ENCODE assay signal across 8 cellular contexts in genomic region chr9:36488322-36488838, GRCh38.
DNase-seq lines count a peak whose midpoint lies in the region; ATAC-seq and TF ChIP-seq lines count a peak whose summit lies in the region.

No MANE protein-coding gene starts in this region.

- H3K9ac ChIP-seq in H9 (ENCODE audit: extremely low read depth, insufficient read length, low read length) (peak overlapping the region; percentile 11), skeletal muscle satellite cell (ENCODE audit: low read depth, low read length) (peak overlapping the region; percentile 96)

- no CpG with 5 or more reads among the region's 7 CpGs for WGBS in H9 (ENCODE audit: extremely low coverage, insufficient read length, low lambda C conversion rate)

- H3K18ac ChIP-seq in H9 (ENCODE audit: insufficient read length, low read depth, low read length) = no peak overlapping the region

- peaks cover 14% of the 10 kb centered on the region; the same call in 1 of the 2 replicates for H3K79me2 ChIP-seq in H9 (ENCODE audit: insufficient read depth, low read length)

- peak overlapping the region; percentile 97 to 99 (median 97) for H3K27ac Mint-ChIP-seq in H9
- peak overlapping the region; percentile 98 for H3K27ac Mint-ChIP-seq in activated CD4-positive, alpha-beta T cell treated with anti-CD3 and anti-CD28 coated beads, Interleukin-2, amount 10 ng/mL, durations not matched to agents 24 days and 14 days

- H3K9me3 Mint-ChIP-seq in H9 = no peaks in the 10 kb centered on the region; a peak in 1 of 5 replicates
- no peaks in the 10 kb centered on the region for H3K9me3 Mint-ChIP-seq in activated CD4-positive, alpha-beta T cell treated with anti-CD3 and anti-CD28 coated beads, Interleukin-2, amount 10 ng/mL, durations not matched to agents 24 days and 14 days

- in situ Hi-C loops in GM13977 (cut with MboI; ENCODE audit: low pct_unique_long_range_greater_than_20kb, low sequenced_read_pairs, unreplicated experiment) = no loop called here
- in situ Hi-C loops in GM13976 (cut with MboI; ENCODE audit: low sequenced_read_pairs, unreplicated experiment) = no loop called here

- intact Hi-C loops in activated CD4-positive, alpha-beta T cell treated with anti-CD3 and anti-CD28 coated beads, Interleukin-2, amount 10 ng/mL, durations not matched to agents 24 days and 14 days (cut with micrococcal nuclease) = loop anchor here (1.0 to 5.0 kb wide), 3 partner anchors 67 to 676 kb away; partner anchors contain the start of genes GNE and SPAG8

- H4K20me1 ChIP-seq in H9 (ENCODE audit: control insufficient read depth, insufficient read depth, insufficient read length) = no peaks in the 10 kb centered on the region

- no peak for TF ChIP-seq CTCF in H9 (conservative IDR thresholded peaks at IDR 0.05)
- TF ChIP-seq CTCF in foreskin keratinocyte (conservative IDR thresholded peaks at IDR 0.05) = no peak
- no peak for TF ChIP-seq CTCF in GM13977 (IDR thresholded peaks at IDR 0.05; ENCODE audit: extremely low read depth, insufficient read depth, missing control alignments)
- TF ChIP-seq CTCF in GM13976 (IDR thresholded peaks at IDR 0.05; ENCODE audit: borderline replicate concordance, control extremely low read depth, extremely low read depth, insufficient read depth, missing control alignments) = no peak

- no peak overlapping the region for H3K4ac ChIP-seq in H9 (ENCODE audit: low read depth, low read length)

- H4K8ac ChIP-seq in H9 (replicated peaks; ENCODE audit: insufficient read length, low read depth, low read length) = no peak overlapping the region

- no peaks in the 10 kb centered on the region for H3K36me3 ChIP-seq in skeletal muscle satellite cell (ENCODE audit: insufficient read depth, low read length)

- H3K9me3 ChIP-seq in H9 (ENCODE audit: control insufficient read depth, low read depth, low read length) = no peaks in the 10 kb centered on the region
- H3K9me3 ChIP-seq in skeletal muscle satellite cell (replicated peaks; ENCODE audit: low read length) = no peaks in the 10 kb centered on the region

- peaks cover 19% of the 10 kb centered on the region; the same call in 1 of the 2 replicates for H3K4me1 ChIP-seq in H9 (ENCODE audit: insufficient read depth, low read length)
- no peaks in the 10 kb centered on the region for H3K4me1 ChIP-seq in foreskin keratinocyte
- H3K4me1 ChIP-seq in skeletal muscle satellite cell (ENCODE audit: control insufficient read depth, insufficient read depth, low read length) = peaks cover 20% of the 10 kb centered on the region

- 0 out of 2 replicates have a peak overlapping the region, but pooled peaks have one; percentile 0 for H3K14ac ChIP-seq in H9 (ENCODE audit: insufficient read depth, low read length)

- H2BK12ac ChIP-seq in H9 (ENCODE audit: insufficient read length, low read depth, low read length) = no peak overlapping the region

- peaks cover 0 to 5% (median 4%) of the 10 kb centered on the region in 3 experiments; a peak in 6 of 7 replicates for H3K36me3 Mint-ChIP-seq in H9 (ENCODE audit: insufficient read depth in 1 of 3, low read depth in 3 of 3)
- peaks cover 6% of the 10 kb centered on the region for H3K36me3 Mint-ChIP-seq in activated CD4-positive, alpha-beta T cell treated with anti-CD3 and anti-CD28 coated beads, Interleukin-2, amount 10 ng/mL, durations not matched to agents 24 days and 14 days (ENCODE audit: low read depth)

- DNase-seq in H9 = no peak
- no peak for DNase-seq in activated CD4-positive, alpha-beta T cell treated with anti-CD3 and anti-CD28 coated beads, Interleukin-2, amount 10 ng/mL, durations not matched to agents 24 days and 14 days
- no peak for DNase-seq in foreskin keratinocyte
- no peak for DNase-seq in GM13977 (ENCODE audit: low spot score)
- no peak for DNase-seq in NCI-H1092 treated with DMSO at 0.1 percent for 48 hours (lab: John Stamatoyannopoulos, UW)
- no peak for DNase-seq in GM13976 (ENCODE audit: low spot score)

- H3K23me2 ChIP-seq in H9 (ENCODE audit: insufficient read length, low read depth, low read length, poor library complexity, severe bottlenecking) = peaks cover 13% of the 10 kb centered on the region

- no peak overlapping the region for H4K5ac ChIP-seq in H9 (ENCODE audit: insufficient read length, low read depth, low read length)

- no peak overlapping the region for H4K91ac ChIP-seq in H9 (ENCODE audit: insufficient read length, low read depth, low read length)

- peak overlapping the region; percentile 74 to 85 for H3K4me3 Mint-ChIP-seq in H9
- H3K4me3 Mint-ChIP-seq in activated CD4-positive, alpha-beta T cell treated with anti-CD3 and anti-CD28 coated beads, Interleukin-2, amount 10 ng/mL, durations not matched to agents 24 days and 14 days = peak overlapping the region; percentile 89

- H3T11ph ChIP-seq in H9 (ENCODE audit: low read length) = no peak overlapping the region

- no peak overlapping the region for H3K23ac ChIP-seq in H9 (ENCODE audit: insufficient read length, low read depth, low read length)

- H3K4me1 Mint-ChIP-seq in H9 = peaks cover 49 to 63% of the 10 kb centered on the region in 2 experiments
- peaks cover 49% of the 10 kb centered on the region for H3K4me1 Mint-ChIP-seq in activated CD4-positive, alpha-beta T cell treated with anti-CD3 and anti-CD28 coated beads, Interleukin-2, amount 10 ng/mL, durations not matched to agents 24 days and 14 days

- H3K79me1 ChIP-seq in H9 (ENCODE audit: insufficient read depth, low read depth, low read length, poor library complexity, severe bottlenecking) = no peaks in the 10 kb centered on the region

- no peak overlapping the region for H2AFZ ChIP-seq in H9 (ENCODE audit: low read length)

- H3K4me2 ChIP-seq in H9 (ENCODE audit: insufficient read depth, insufficient read length, low read length) (peak overlapping the region; percentile 50), skeletal muscle satellite cell (ENCODE audit: low read length) (peak overlapping the region; percentile 93)

- no peak overlapping the region for H3K56ac ChIP-seq in H9 (ENCODE audit: insufficient read length, low read depth, low read length)

- H2BK5ac ChIP-seq in H9 (ENCODE audit: insufficient read length, low read length) = no peak overlapping the region

- H3K27me3 Mint-ChIP-seq in H9 (ENCODE audit: low read depth) = no peaks in the 10 kb centered on the region
- no peaks in the 10 kb centered on the region for H3K27me3 Mint-ChIP-seq in activated CD4-positive, alpha-beta T cell treated with anti-CD3 and anti-CD28 coated beads, Interleukin-2, amount 10 ng/mL, durations not matched to agents 24 days and 14 days

- H2BK120ac ChIP-seq in H9 (ENCODE audit: low read depth, low read length, poor library complexity, severe bottlenecking) = no peak overlapping the region

- no peak overlapping the region for H2BK20ac ChIP-seq in H9 (ENCODE audit: low read depth, low read length, poor library complexity, severe bottlenecking)

- H3K27ac ChIP-seq in H9 (ENCODE audit: insufficient read length, low read depth, low read length) (peak overlapping the region; percentile 46), foreskin keratinocyte (peak overlapping the region; percentile 41)

- H2AK5ac ChIP-seq in H9 (ENCODE audit: insufficient read length, low read length) = no peak overlapping the region

- H3K27me3 ChIP-seq in H9 (ENCODE audit: insufficient read depth, low read length) (no peaks in the 10 kb centered on the region), foreskin keratinocyte (no peaks in the 10 kb centered on the region), skeletal muscle satellite cell (ENCODE audit: control insufficient read depth, insufficient read depth, low read length) (no peaks in the 10 kb centered on the region)

- H3K4me3 ChIP-seq in skeletal muscle satellite cell (ENCODE audit: low read length) = peak overlapping the region; percentile 73

- H2BK15ac ChIP-seq in H9 (ENCODE audit: low read depth, low read length) = no peak overlapping the region

- ATAC-seq in foreskin keratinocyte = no peak
- ATAC-seq in GM19463 (IDR thresholded peaks at IDR 0.05; ENCODE audit: unreplicated experiment) = no peak
